8 cellular contexts compared by ENCODE assay signal in the genomic region with DNA sequence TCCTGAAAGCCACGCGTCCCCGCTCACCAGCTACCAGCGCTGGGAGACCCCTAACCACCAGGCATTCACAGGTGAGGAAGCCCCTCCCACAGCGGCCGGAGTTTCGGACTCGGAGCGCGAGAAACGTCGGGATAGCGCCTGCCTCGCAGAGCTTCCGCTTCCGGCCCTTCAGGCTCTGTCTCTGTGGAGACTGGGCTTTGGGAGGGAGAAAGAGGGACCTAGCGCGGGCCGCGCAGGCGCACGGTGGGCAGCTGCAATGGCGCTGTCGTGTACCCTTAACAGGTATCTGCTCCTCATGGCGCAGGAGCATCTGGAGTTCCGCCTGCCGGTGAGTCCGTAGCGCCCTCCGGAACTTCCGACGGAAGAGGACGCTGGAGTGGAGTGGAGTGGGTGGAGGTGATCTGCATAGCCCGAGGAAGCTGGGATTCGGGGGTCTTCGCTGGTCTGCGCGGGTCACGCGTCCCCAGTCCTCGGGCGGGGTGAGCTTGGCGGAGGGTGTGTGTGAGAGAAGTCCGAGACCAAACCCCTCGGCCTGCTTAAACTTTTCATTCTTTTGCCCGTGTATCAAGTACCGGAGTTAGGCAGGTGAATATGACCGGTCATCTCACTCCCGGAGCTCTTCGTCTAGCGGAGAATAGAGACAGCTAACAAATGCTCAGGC. TPM values are rescaled to one million over a fixed set of nuclear protein-coding genes. Genes with fewer than 3 reads are reported as not detected.
DNase-seq lines count a peak whose midpoint lies in the region; ATAC-seq and TF ChIP-seq lines count a peak whose summit lies in the region.

Gene TRMT11 (plus strand): TSS at position 246 of the 661 bp plus-strand sequence. CDS start 11 bp downstream, at position 257.

- H3K27ac ChIP-seq in trophoblast cell (ENCODE audit: low read depth, low read length): peak within 1 kb of the TSS; percentile 76
- peak within 1 kb of the TSS; percentile 79 to 91 (median 80) for H3K27ac ChIP-seq in transverse colon

- peak within 1 kb of the TSS; percentile 59 for H2BK5ac ChIP-seq in trophoblast cell (ENCODE audit: low read depth, low read length, poor library complexity)

- H3K9me3 ChIP-seq in trophoblast cell (ENCODE audit: insufficient read depth, low read depth, low read length) (no peaks in the 10 kb centered on the region), transverse colon (no peaks in the 10 kb centered on the region)

- no peak for TF ChIP-seq CTCF in GM10266 (IDR thresholded peaks at IDR 0.05; ENCODE audit: control insufficient read depth, insufficient read depth, low read depth, missing control alignments)
- TF ChIP-seq CTCF in transverse colon (IDR thresholded peaks at IDR 0.05): peak in 2 of 5 experiments; percentile 20 to 24

- peaks cover 5% of the 10 kb centered on the region for H3K79me1 ChIP-seq in trophoblast cell (ENCODE audit: low read length)

- ATAC-seq in HG02588 (IDR thresholded peaks at IDR 0.05; ENCODE audit: unreplicated experiment): peak; percentile 98
- peak; percentile 98 for ATAC-seq in activated naive CD8-positive, alpha-beta T cell treated with anti-CD3 and anti-CD28 coated beads, Interleukin-2, amount 10 ng/mL, durations not matched to agents 7 days and 5 days (ENCODE audit: low read depth)

- WGBS in trophoblast cell (ENCODE audit: extremely low coverage, insufficient coverage, insufficient read length): no CpG with 5 or more reads among the region's 51 CpGs
- 1% methylated on average over 42 of the region's 51 CpGs; no CpG with 5 or more reads in 1 of the 2 donors for WGBS in transverse colon (ENCODE audit: low coverage in 1 of 2), 2 donors

- H3K27me3 ChIP-seq in trophoblast cell (ENCODE audit: insufficient read depth, low read length) (no peaks in the 10 kb centered on the region), transverse colon (no peaks in the 10 kb centered on the region)

- peak; percentile 83 for TF ChIP-seq POLR2A in transverse colon (IDR thresholded peaks at IDR 0.05)

- H4K8ac ChIP-seq in trophoblast cell (ENCODE audit: low read depth, low read length): peak within 1 kb of the TSS; percentile 98

- POLR2A ChIA-PET in activated naive CD8-positive, alpha-beta T cell treated with anti-CD3 and anti-CD28 coated beads, Interleukin-2, amount 10 ng/mL, durations not matched to agents 7 days and 5 days (lab: Charles Lee): interaction anchor here (0.9 to 4.8 kb wide), 11 partner anchors 9 to 685 kb away, joined by 3 to 37 read pairs (median 4); partner anchors contain the start of genes HDDC2 and NCOA7

- H2AFZ ChIP-seq in trophoblast cell (ENCODE audit: insufficient read depth, low read length, poor library complexity): peak within 1 kb of the TSS; percentile 80

- H3K9me3 Mint-ChIP-seq in activated naive CD8-positive, alpha-beta T cell treated with anti-CD3 and anti-CD28 coated beads, Interleukin-2, amount 10 ng/mL, durations not matched to agents 7 days and 5 days: no peaks in the 10 kb centered on the region

- H3K27ac Mint-ChIP-seq in activated naive CD8-positive, alpha-beta T cell treated with anti-CD3 and anti-CD28 coated beads, Interleukin-2, amount 10 ng/mL, durations not matched to agents 7 days and 5 days: no peak within 1 kb of the TSS

- H3K9ac ChIP-seq in trophoblast cell (ENCODE audit: low read length): peak within 1 kb of the TSS; percentile 84

- no peaks in the 10 kb centered on the region for H3K36me3 Mint-ChIP-seq in activated naive CD8-positive, alpha-beta T cell treated with anti-CD3 and anti-CD28 coated beads, Interleukin-2, amount 10 ng/mL, durations not matched to agents 7 days and 5 days

- H3K27me3 Mint-ChIP-seq in activated naive CD8-positive, alpha-beta T cell treated with anti-CD3 and anti-CD28 coated beads, Interleukin-2, amount 10 ng/mL, durations not matched to agents 7 days and 5 days: no peaks in the 10 kb centered on the region

- H3K4me1 ChIP-seq in trophoblast cell (ENCODE audit: control insufficient read depth in 1 of 2, insufficient read depth in 2 of 2, low read length in 2 of 2) (peaks cover 0 to 3% of the 10 kb centered on the region in 2 experiments), transverse colon (peaks cover 2 to 42% (median 19%) of the 10 kb centered on the region in 4 donors)

- H2BK12ac ChIP-seq in trophoblast cell (ENCODE audit: low read length): peak within 1 kb of the TSS; percentile 14

- H3K18ac ChIP-seq in trophoblast cell (ENCODE audit: low read length): peak within 1 kb of the TSS; percentile 88

- peak within 1 kb of the TSS; percentile 90 for H4K12ac ChIP-seq in trophoblast cell (ENCODE audit: low read depth, low read length)

- peaks cover 7% of the 10 kb centered on the region for H3K79me2 ChIP-seq in trophoblast cell (ENCODE audit: control insufficient read depth, insufficient read depth, low read length, poor library complexity)

- H3K4ac ChIP-seq in trophoblast cell (ENCODE audit: low read depth, low read length): peak within 1 kb of the TSS; percentile 71

- H3K4me2 ChIP-seq in trophoblast cell (ENCODE audit: low read length): peak within 1 kb of the TSS; percentile 77

- peak within 1 kb of the TSS; percentile 85 for H2BK120ac ChIP-seq in trophoblast cell (ENCODE audit: insufficient read depth, low read length, poor library complexity)

- H3K4me3 ChIP-seq in trophoblast cell (ENCODE audit: low read depth, low read length): peak within 1 kb of the TSS; percentile 86
- peak within 1 kb of the TSS; percentile 44 to 91 (median 74) for H3K4me3 ChIP-seq in transverse colon

- intact Hi-C loops in cardiac septum (cut with DNase I): loop anchor here (10.0 kb wide), 1 partner anchor 1128 kb away; the partner anchor contains the start of gene RSPO3
- intact Hi-C loops in transverse colon (cut with DNase I; ENCODE audit: low total_unique reads): no loop called here

- no peak for TF ChIP-seq EP300 in transverse colon (IDR thresholded peaks at IDR 0.05; ENCODE audit: low read depth)

- H3K4me3 Mint-ChIP-seq in activated naive CD8-positive, alpha-beta T cell treated with anti-CD3 and anti-CD28 coated beads, Interleukin-2, amount 10 ng/mL, durations not matched to agents 7 days and 5 days: peak within 1 kb of the TSS; percentile 31

- DNase-seq in GM10266 (ENCODE audit: extremely low spot score) (peak; percentile 81), NCI-H1048 (lab: John Stamatoyannopoulos, UW) (peak; percentile 81), SKM-1 treated with dmso at 0.1 percent for 144 hours (lab: John Stamatoyannopoulos, UW; ENCODE audit: unreplicated experiment) (peak; percentile 84), cardiac septum (ENCODE audit: low spot score) (peak; percentile 95), trophoblast cell (peak; percentile 95 to 98), transverse colon (peak; percentile 88)
- peak; percentile 79 for DNase-seq in activated naive CD8-positive, alpha-beta T cell treated with anti-CD3 and anti-CD28 coated beads, Interleukin-2, amount 10 ng/mL, durations not matched to agents 7 days and 5 days

- peaks cover 9% of the 10 kb centered on the region for H3K4me1 Mint-ChIP-seq in activated naive CD8-positive, alpha-beta T cell treated with anti-CD3 and anti-CD28 coated beads, Interleukin-2, amount 10 ng/mL, durations not matched to agents 7 days and 5 days

- no peak within 1 kb of the TSS for H3K23ac ChIP-seq in trophoblast cell (ENCODE audit: low read length)

- in situ Hi-C loops in transverse colon (cut with MboI; ENCODE audit: low pct_ligation_motif_present in 1 of 4, low pct_unique_long_range_greater_than_20kb in 1 of 4, low sequenced_read_pairs in 3 of 4): no loop called here

- no peak within 1 kb of the TSS for H2AK5ac ChIP-seq in trophoblast cell (ENCODE audit: low read length)

- no peaks in the 10 kb centered on the region for H3K36me3 ChIP-seq in trophoblast cell (ENCODE audit: control insufficient read depth in 1 of 2, insufficient read depth in 2 of 2, low read length in 2 of 2)
- no peaks in the 10 kb centered on the region for H3K36me3 ChIP-seq in transverse colon

- H3K14ac ChIP-seq in trophoblast cell (ENCODE audit: low read length): peak within 1 kb of the TSS; percentile 82

- peak within 1 kb of the TSS; percentile 89 for H4K91ac ChIP-seq in trophoblast cell (ENCODE audit: low read depth, low read length)

RNA-seq across cellular contexts. Expression of gene TRMT11, which starts in this region (rescaled TPM):
- total RNA-seq in activated naive CD8-positive, alpha-beta T cell treated with anti-CD3 and anti-CD28 coated beads, Interleukin-2, amount 10 ng/mL, durations not matched to agents 7 days and 5 days: 10 to 100 TPM; 24.7 to 25.1 TPM
- 13.3 TPM for total RNA-seq in cardiac septum
- polyA plus RNA-seq in trophoblast cell (2013): 10.4 and 10.5 TPM in 2 replicates
- total RNA-seq in transverse colon: 100 to 1,000 TPM in 1 of 4 donors, 10 to 100 TPM in 3; 23.6 to 152 (median 28.9) TPM

Comparison
In these comparisons a context has a peak if more than half of its experiments do, and no peak if none do; other contexts are left out.
1. Peak in every context shown above with its lines: DNase-seq, ATAC-seq, H3K4me3 ChIP-seq and H3K27ac ChIP-seq.